Comparison of ENCODE assay signal across 27 cellular contexts in the genomic region with DNA sequence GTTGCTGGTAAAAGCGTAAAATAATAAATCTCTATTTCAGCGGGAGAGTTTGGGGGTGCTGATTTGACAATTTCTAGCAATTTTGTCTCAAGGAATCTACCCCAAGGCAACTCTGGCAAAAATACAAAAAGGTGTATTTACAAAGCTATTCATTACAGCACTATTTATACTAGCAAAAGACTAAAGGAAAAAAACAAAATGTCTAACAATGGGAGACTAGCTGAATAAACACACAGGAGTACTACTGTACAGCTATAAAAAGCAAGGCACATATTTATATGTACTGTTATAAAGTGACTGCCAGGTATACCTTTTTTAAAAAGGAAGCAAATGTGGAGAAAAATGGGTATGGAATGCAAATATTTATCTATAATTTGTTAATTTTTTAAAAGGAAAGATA.
"Had no signal": no experiment of that assay in that cellular context is flagged by ENCODE, and none has a peak within 500 bp of the region (broad histone marks: within the 10 kb centered on the region; RNA-seq: fewer than 3 reads in every experiment).

No MANE protein-coding gene starts in this region.

- H3K4me1 Mint-ChIP-seq: activated CD4-positive, alpha-beta memory T cell treated with anti-CD3 and anti-CD28 coated beads, Interleukin-2, amount 10 ng/mL, durations not matched to agents 7 days and 5 days; endodermal cell; natural killer cell had no signal

- FAIRE-seq: TTC549 had no signal

- H3K36me3 ChIP-seq: breast epithelium, esophagus squamous epithelium, heart right ventricle, left lung, lower lobe of right lung, spleen, suprapubic skin, tibial artery, upper lobe of right lung had no signal

- H3K4me3 Mint-ChIP-seq: activated CD4-positive, alpha-beta memory T cell treated with anti-CD3 and anti-CD28 coated beads, Interleukin-2, amount 10 ng/mL, durations not matched to agents 7 days and 5 days; activated CD4-positive, alpha-beta T cell treated with anti-CD3 and anti-CD28 coated beads, Interleukin-2, amount 10 ng/mL, durations not matched to agents 24 days and 14 days; activated T-cell treated with anti-CD3 and anti-CD28 coated beads, Interleukin-2, amount 50 U/mL, for 24 hours; activated T-helper 17 cell treated with anti-CD3 and anti-CD28 coated beads, Interleukin-2, amount 50 U/mL, for 72 hours; central memory CD8-positive, alpha-beta T cell; dendritic cell treated with granulocyte-macrophage colony-stimulating factor and Interleukin-4, amounts not matched to agents 40 ng/mL and 50 ng/mL, for 4 days; endodermal cell; natural killer cell had no signal

- H3K27ac ChIP-seq: breast epithelium, esophagus squamous epithelium, heart right ventricle, left lung, lower lobe of right lung, spleen, suprapubic skin, tibial artery, upper lobe of right lung had no signal

- H3K9me3 ChIP-seq: breast epithelium, esophagus squamous epithelium, heart right ventricle, left lung, lower lobe of right lung, spleen, suprapubic skin, tibial artery, upper lobe of right lung had no signal

- DNase-seq: activated CD4-positive, alpha-beta memory T cell treated with anti-CD3 and anti-CD28 coated beads, Interleukin-2, amount 10 ng/mL, durations not matched to agents 7 days and 5 days; activated CD4-positive, alpha-beta T cell treated with anti-CD3 and anti-CD28 coated beads, Interleukin-2, amount 10 ng/mL, durations not matched to agents 24 days and 14 days; activated CD4-positive, CD25-positive, alpha-beta regulatory T cell treated with anti-CD3 and anti-CD28 coated beads, Interleukin-2, amount 50 U/mL, for 72 hours; activated CD8-positive, alpha-beta memory T cell treated with anti-CD3 and anti-CD28 coated beads, Interleukin-2, amount 50 U/mL, for 48 hours; activated T-cell treated with anti-CD3 and anti-CD28 coated beads, Interleukin-2, amount 50 U/mL, for 24 hours; endodermal cell; esophagus squamous epithelium; foreskin melanocyte; heart right ventricle; kidney glomerular epithelial cell; left lung; lower lobe of right lung; mesenchymal stem cell; natural killer cell; right cardiac atrium; spleen; stimulated activated naive CD4-positive, alpha-beta T cell; T-helper 9 cell; tibial artery; upper lobe of right lung had no signal

- H3K9me3 Mint-ChIP-seq: activated CD4-positive, alpha-beta memory T cell treated with anti-CD3 and anti-CD28 coated beads, Interleukin-2, amount 10 ng/mL, durations not matched to agents 7 days and 5 days; activated CD4-positive, alpha-beta T cell treated with anti-CD3 and anti-CD28 coated beads, Interleukin-2, amount 10 ng/mL, durations not matched to agents 24 days and 14 days; activated naive CD4-positive, alpha-beta T cell treated with anti-CD3 and anti-CD28 coated beads, Interleukin-2, amount 50 U/mL, for 72 hours; activated T-cell treated with anti-CD3 and anti-CD28 coated beads, Interleukin-2, amount 50 U/mL, for 24 hours; activated T-helper 17 cell treated with anti-CD3 and anti-CD28 coated beads, Interleukin-2, amount 50 U/mL, for 72 hours; central memory CD8-positive, alpha-beta T cell; dendritic cell treated with granulocyte-macrophage colony-stimulating factor and Interleukin-4, amounts not matched to agents 40 ng/mL and 50 ng/mL, for 4 days; endodermal cell; natural killer cell had no signal

- ATAC-seq: activated T-helper 17 cell treated with anti-CD3 and anti-CD28 coated beads, Interleukin-2, amount 50 U/mL, for 72 hours; heart right ventricle; left lung; lower lobe of right lung; natural killer cell; right cardiac atrium; upper lobe of right lung had no signal

- H3K27me3 ChIP-seq: breast epithelium, esophagus squamous epithelium, heart right ventricle, left lung, spleen, suprapubic skin, tibial artery, upper lobe of right lung had no signal

- H3K4me1 ChIP-seq: breast epithelium, left lung, lower lobe of right lung, tibial artery, upper lobe of right lung had no signal

- H3K36me3 Mint-ChIP-seq: activated naive CD4-positive, alpha-beta T cell treated with anti-CD3 and anti-CD28 coated beads, Interleukin-2, amount 50 U/mL, for 72 hours; natural killer cell had no signal

- H3K27me3 Mint-ChIP-seq: activated CD4-positive, alpha-beta memory T cell treated with anti-CD3 and anti-CD28 coated beads, Interleukin-2, amount 10 ng/mL, durations not matched to agents 7 days and 5 days; activated CD4-positive, alpha-beta T cell treated with anti-CD3 and anti-CD28 coated beads, Interleukin-2, amount 10 ng/mL, durations not matched to agents 24 days and 14 days; activated T-cell treated with anti-CD3 and anti-CD28 coated beads, Interleukin-2, amount 50 U/mL, for 24 hours; activated T-helper 17 cell treated with anti-CD3 and anti-CD28 coated beads, Interleukin-2, amount 50 U/mL, for 72 hours; central memory CD8-positive, alpha-beta T cell; dendritic cell treated with granulocyte-macrophage colony-stimulating factor and Interleukin-4, amounts not matched to agents 40 ng/mL and 50 ng/mL, for 4 days had no signal

- H3K4me3 ChIP-seq: breast epithelium, esophagus squamous epithelium, heart right ventricle, left lung, lower lobe of right lung, spleen, suprapubic skin, tibial artery, upper lobe of right lung had no signal

- H3K27ac Mint-ChIP-seq: activated CD4-positive, alpha-beta memory T cell treated with anti-CD3 and anti-CD28 coated beads, Interleukin-2, amount 10 ng/mL, durations not matched to agents 7 days and 5 days; activated CD4-positive, alpha-beta T cell treated with anti-CD3 and anti-CD28 coated beads, Interleukin-2, amount 10 ng/mL, durations not matched to agents 24 days and 14 days; activated naive CD4-positive, alpha-beta T cell treated with anti-CD3 and anti-CD28 coated beads, Interleukin-2, amount 50 U/mL, for 72 hours; activated T-cell treated with anti-CD3 and anti-CD28 coated beads, Interleukin-2, amount 50 U/mL, for 24 hours; activated T-helper 17 cell treated with anti-CD3 and anti-CD28 coated beads, Interleukin-2, amount 50 U/mL, for 72 hours; dendritic cell treated with granulocyte-macrophage colony-stimulating factor and Interleukin-4, amounts not matched to agents 40 ng/mL and 50 ng/mL, for 4 days; endodermal cell; natural killer cell had no signal
